In genomic region chr19:10856899-10857298, GRCh38 we compare ENCODE assay signal across 9 cellular contexts. TPM values are rescaled to one million over a fixed set of nuclear protein-coding genes. Genes with fewer than 3 reads are reported as not detected.
DNase-seq lines count a peak whose midpoint lies in the region; ATAC-seq, FAIRE-seq and TF ChIP-seq lines count a peak whose summit lies in the region.
"Not testable (repeated sequence)": the region's sequence is repeated elsewhere in the genome, so short reads cannot be mapped to it uniquely, and the experiment has no call there.
"Had no signal": no experiment of that assay in that cellular context is flagged by ENCODE, and none has a peak within 500 bp of the region (broad histone marks: within the 10 kb centered on the region; RNA-seq: fewer than 3 reads in every experiment).

No MANE protein-coding gene starts in this region.

- H3K4me1 ChIP-seq in HEK293 (ENCODE audit: control insufficient read depth, insufficient read depth, low read length); K562 (replicated peaks in 1 of 2; ENCODE audit: control insufficient read depth in 2 of 2, insufficient read depth in 2 of 2, low read length in 2 of 2): not testable (repeated sequence)
- peaks cover 35% of the 10 kb centered on the region for H3K4me1 ChIP-seq in HepG2 (ENCODE audit: insufficient read depth, low read length)

- H3K79me2 ChIP-seq in K562 (ENCODE audit: control insufficient read depth, insufficient read depth, low read length); HepG2 (ENCODE audit: insufficient read depth, low read length): not testable (repeated sequence)

- H3K9me3 ChIP-seq in HEK293 (ENCODE audit: control insufficient read depth, insufficient read depth, low read depth, low read length); K562 (replicated peaks; ENCODE audit: control insufficient read depth, insufficient read depth, low read depth, low read length); HepG2 (ENCODE audit: low read length): not testable (repeated sequence)

- not testable (repeated sequence) for TF ChIP-seq EP300 in K562 (IDR thresholded peaks at IDR 0.05; ENCODE audit: low read length); HepG2 (IDR thresholded peaks at IDR 0.05; ENCODE audit: low read depth in 2 of 2, low read length in 2 of 2); HepG2 (CRISPR knock-in tag; IDR thresholded peaks at IDR 0.05; ENCODE audit: borderline replicate concordance)

- in situ Hi-C loops in K562 (cut with MboI); HepG2 (cut with HindIII; ENCODE audit: extremely low pct_ligation_motif_present, low pct_unique_long_range_greater_than_20kb): not testable (repeated sequence)

- H3K9me1 ChIP-seq in K562 (ENCODE audit: control insufficient read depth, insufficient read depth, low read length), result not testable (repeated sequence)

- not testable (repeated sequence) for ATAC-seq in WTC11, K562, HepG2

- not testable (repeated sequence) for TF ChIP-seq CTCF in HEK293 (tag by site-specific recombination; IDR thresholded peaks at IDR 0.05); WTC11 (IDR thresholded peaks at IDR 0.05); K562 (IDR thresholded peaks at IDR 0.05 in 2 of 3, conservative IDR thresholded peaks at IDR 0.05 in 1 of 3; ENCODE audit: insufficient read depth in 2 of 3, low read depth in 1 of 3, low read length in 3 of 3); HepG2 (CRISPR knock-in tag; IDR thresholded peaks at IDR 0.05)

- not testable (repeated sequence) for H3K36me3 ChIP-seq in HEK293 (ENCODE audit: control insufficient read depth in 2 of 2, insufficient read depth in 1 of 2, low read length in 2 of 2); K562 (ENCODE audit: control insufficient read depth, insufficient read depth, low read length); HepG2 (replicated peaks in 1 of 2; ENCODE audit: control insufficient read depth in 1 of 2, insufficient read depth in 2 of 2, low read length in 2 of 2)

- H3K4me2 ChIP-seq in K562 (ENCODE audit: insufficient read depth, low read length); HepG2 (ENCODE audit: low read depth, low read length): not testable (repeated sequence)

- WGBS in K562 (ENCODE audit: insufficient coverage, low coverage, missing lambda C conversion rate), result 67% methylated on average over 1 of the region's 1 CpG
- WGBS in HepG2 (ENCODE audit: low lambda C conversion rate), result 45% methylated on average over 1 of the region's 1 CpG

- not testable (repeated sequence) for DNase-seq in WTC11 (ENCODE audit: low spot score); K562 (ENCODE audit: extremely low read depth in 1 of 4, low spot score in 3 of 4); HepG2 (ENCODE audit: low spot score)

- not testable (repeated sequence) for BruUV-seq in K562 (replicated peaks; lab: Mats Ljungman, UMichigan); HepG2 (replicated peaks; lab: Mats Ljungman, UMichigan)

- H3K9me3 Mint-ChIP-seq in WTC11, result not testable (repeated sequence)

- not testable (repeated sequence) for H3K27me3 Mint-ChIP-seq in WTC11 (ENCODE audit: low read depth)

- not testable (repeated sequence) for H3K4me3 ChIP-seq in HEK293 (ENCODE audit: low read depth, low read length); K562; HepG2 (replicated peaks in 1 of 3; ENCODE audit: insufficient read depth in 1 of 3, low read depth in 2 of 3, low read length in 3 of 3)

- H3K36me3 Mint-ChIP-seq in WTC11, result not testable (repeated sequence)

- not testable (repeated sequence) for H3K4me1 Mint-ChIP-seq in WTC11

- TF ChIP-seq RAD21 in K562 (CRISPR knock-in tag; conservative IDR thresholded peaks at IDR 0.05 in 1 of 2, IDR thresholded peaks at IDR 0.05 in 1 of 2); HepG2 (CRISPR knock-in tag; IDR thresholded peaks at IDR 0.05): not testable (repeated sequence)

- H3K27me3 ChIP-seq in K562 (ENCODE audit: control insufficient read depth in 2 of 2, insufficient read depth in 2 of 2, low read length in 2 of 2); HepG2 (ENCODE audit: control insufficient read depth in 1 of 2, insufficient read depth in 2 of 2, low read length in 2 of 2): not testable (repeated sequence)

- not testable (repeated sequence) for FAIRE-seq in K562 (lab: Jason Lieb, UNC); HepG2 (lab: Jason Lieb, UNC)

- not testable (repeated sequence) for H2AFZ ChIP-seq in K562 (ENCODE audit: low read depth, low read length); HepG2 (ENCODE audit: low read length)

- not testable (repeated sequence) for TF ChIP-seq POLR2A in K562 (conservative IDR thresholded peaks at IDR 0.05); HepG2 (IDR thresholded peaks at IDR 0.05; ENCODE audit: insufficient read depth in 1 of 2, low read depth in 2 of 2, low read length in 2 of 2)

- H3K27ac ChIP-seq in HEK293 (ENCODE audit: extremely low read depth, low read depth, low read length); K562 (ENCODE audit: extremely low read depth, low read depth, low read length); HepG2 (ENCODE audit: extremely low read length, insufficient read depth, low read length): not testable (repeated sequence)

- not testable (repeated sequence) for H3K4me3 Mint-ChIP-seq in WTC11

- intact Hi-C loops in K562 (cut with micrococcal nuclease); HepG2 (cut with micrococcal nuclease; ENCODE audit: unreplicated experiment): not testable (repeated sequence)

- POLR2A ChIA-PET in HEK293 (lab: Yijun Ruan, JAX), result interaction anchor here (0.6 to 1.2 kb wide), 2 partner anchors 21 to 1213 kb away, joined by 3 read pairs; partner anchors contain the start of gene TMED1
- POLR2A ChIA-PET in WTC11 (lab: Charles Lee); HepG2 (lab: Yijun Ruan, JAX): not testable (repeated sequence)
- POLR2A ChIA-PET in K562 (lab: Yijun Ruan, JAX), result interaction anchor here (0.9 kb wide), 1 partner anchor 21 kb away, joined by 3 read pairs; the partner anchor contains the start of gene TMED1

- not testable (repeated sequence) for H3K9ac ChIP-seq in K562 (ENCODE audit: insufficient read depth in 1 of 2, low read depth in 2 of 2, low read length in 2 of 2); HepG2 (ENCODE audit: insufficient read depth, low read depth, low read length)

- H4K20me1 ChIP-seq in K562 (replicated peaks; ENCODE audit: control insufficient read depth, insufficient read depth, low read length); HepG2 (ENCODE audit: insufficient read depth, low read length): not testable (repeated sequence)

- CTCF ChIA-PET in HEK293 (lab: Yijun Ruan, JAX) (interaction anchor here (0.6 to 2.1 kb wide), 3 partner anchors 9 to 161 kb away, joined by 3 to 11 read pairs (median 3); no protein-coding TSS in a partner anchor), WTC11 (lab: Charles Lee) (interaction anchor here (0.6 to 6.2 kb wide), 6 partner anchors 7 to 140 kb away, joined by 3 to 135 read pairs (median 30); partner anchors contain the start of genes C19orf38, DNM2 and TMED1)
- CTCF ChIA-PET in K562 (lab: Yijun Ruan, JAX; ENCODE audit: low intra/inter-chr PET ratio); HepG2 (lab: Yijun Ruan, JAX; ENCODE audit: low intra/inter-chr PET ratio, low total read pairs): not testable (repeated sequence)

- H3K27ac Mint-ChIP-seq in WTC11, result not testable (repeated sequence)

RNA-seq across cellular contexts. Expression of gene C19orf38, which starts 8.7 kb away (rescaled TPM):
- total RNA-seq in WTC11 (2021) (0.23 TPM in 1 of 3 replicates, not detected in the others), K562 (2014; rRNA removed) (0.16 TPM in 1 of 2 replicates, not detected in the other), K562 (2014; rRNA removed; fragmentation: Illumina TruSeq; extraction: Trizol) (not detected in 2 replicates), K562 (2015; rRNA removed; fragmentation: Illumina TruSeq; extraction: Trizol) (not detected in 2 replicates), K562 (2021) (0.18 and 0.29 TPM in 2 replicates), HepG2 (2016; rRNA removed; fragmentation: Illumina TruSeq; extraction: Trizol) (not detected in 2 replicates)
- 0.83 TPM in 1 of 2 replicates, not detected in the other for total RNA-seq in K562 (2011; cell fraction: chromatin; rRNA removed; ENCODE audit: low replicate concordance)
- 0.50 TPM in 1 of 2 replicates, not detected in the other for total RNA-seq in K562 (2011; cell fraction: nucleolus; rRNA removed)
- not detected in 2 replicates for total RNA-seq in K562 (2011; cell fraction: nucleoplasm; rRNA removed)
- polyA plus RNA-seq in K562 (2011; rRNA removed) (0.14 and 0.31 TPM in 2 replicates), K562 (2014; fragmentation: Illumina TruSeq; extraction: Trizol) (not detected in 2 replicates), K562 (2014; fragmentation: Nextera tagmentation; extraction: Ambion mirVana) (not detected), K562 (2014; rRNA removed) (0.53 TPM in 1 of 2 replicates, not detected in the other), HepG2 (2011; rRNA removed) (0.10 and 0.11 TPM in 2 replicates)
- polyA plus RNA-seq in K562 (2011; cell fraction: cytosol; rRNA removed), result 0.19 and 0.22 TPM in 2 replicates
- 0.10 and 0.34 TPM in 2 replicates for polyA plus RNA-seq in K562 (2011; cell fraction: nucleus; rRNA removed)
- polyA plus RNA-seq in K562 (2012), result 0.27 and 0.40 TPM in 2 replicates
- not detected in 2 replicates for polyA minus RNA-seq in K562 (2011; rRNA and poly(A)+ RNA removed)
- polyA minus RNA-seq in K562 (2011; cell fraction: cytosol; rRNA and poly(A)+ RNA removed), result not detected in 2 replicates
- polyA minus RNA-seq in K562 (2011; cell fraction: nucleus; rRNA and poly(A)+ RNA removed), result 0.27 and 0.56 TPM in 2 replicates
- not detected in 2 replicates for total RNA-seq in HepG2 (2016; cell fraction: cytosol; rRNA removed; fragmentation: Illumina TruSeq; extraction: Trizol; ENCODE audit: low read depth)
- total RNA-seq in HepG2 (2016; cell fraction: insoluble cytoplasmic fraction; rRNA removed; fragmentation: Illumina TruSeq; extraction: Trizol), result not detected in 2 replicates
- total RNA-seq in HepG2 (2016; cell fraction: membrane; rRNA removed; fragmentation: Illumina TruSeq; extraction: Trizol), result 0.37 TPM in 1 of 2 replicates, not detected in the other
- total RNA-seq in HepG2 (2016; cell fraction: nucleus; rRNA removed; fragmentation: Illumina TruSeq; extraction: Trizol), result not detected in 2 replicates
- polyA plus RNA-seq in HepG2 (2011; cell fraction: cytosol; rRNA removed), result 0.09 TPM in 1 of 2 replicates, not detected in the other
- polyA plus RNA-seq in HepG2 (2011; cell fraction: nucleus; rRNA removed), result not detected in 2 replicates
- polyA plus RNA-seq in HepG2 (2012), result 0.12 TPM in 1 of 2 replicates, not detected in the other
- polyA plus RNA-seq in HepG2 (2016; cell fraction: cytosol; fragmentation: Illumina TruSeq; extraction: Trizol; ENCODE audit: low read depth), result not detected in 2 replicates
- not detected in 2 replicates for polyA plus RNA-seq in HepG2 (2016; cell fraction: insoluble cytoplasmic fraction; fragmentation: Illumina TruSeq; extraction: Trizol; ENCODE audit: low read depth)
- polyA plus RNA-seq in HepG2 (2016; cell fraction: membrane; fragmentation: Illumina TruSeq; extraction: Trizol; ENCODE audit: low read depth), result 0.14 TPM in 1 of 2 replicates, not detected in the other
- polyA plus RNA-seq in HepG2 (2016; cell fraction: nucleus; fragmentation: Illumina TruSeq; extraction: Trizol; ENCODE audit: insufficient read depth, low read depth), result not detected in 2 replicates
- polyA minus RNA-seq in HepG2 (2011; rRNA and poly(A)+ RNA removed; ENCODE audit: low replicate concordance), result 0.49 TPM in 1 of 2 replicates, not detected in the other
- not detected in 2 replicates for polyA minus RNA-seq in HepG2 (2011; cell fraction: cytosol; rRNA and poly(A)+ RNA removed)
- polyA minus RNA-seq in HepG2 (2011; cell fraction: nucleus; rRNA and poly(A)+ RNA removed), result not detected in 2 replicates
- total RNA-seq: A673; Calu3; CD8-positive, alpha-beta T cell; Daoy had no signal
- polyA plus RNA-seq: CD8-positive, alpha-beta memory T cell had no signal

RNA-seq across cellular contexts. Expression of gene CARM1, which starts 14.5 kb away (rescaled TPM):
- total RNA-seq in WTC11 (2021) (125 to 126 TPM (median 126 TPM) in 3 replicates), K562 (2014; rRNA removed) (31.9 and 41.8 TPM in 2 replicates), K562 (2014; rRNA removed; fragmentation: Illumina TruSeq; extraction: Trizol) (14.1 and 18.6 TPM in 2 replicates), K562 (2015; rRNA removed; fragmentation: Illumina TruSeq; extraction: Trizol) (25.2 and 27.1 TPM in 2 replicates), K562 (2021) (86.0 and 86.3 TPM in 2 replicates), HepG2 (2016; rRNA removed; fragmentation: Illumina TruSeq; extraction: Trizol) (21.9 and 27.6 TPM in 2 replicates)
- total RNA-seq in K562 (2011; cell fraction: chromatin; rRNA removed; ENCODE audit: low replicate concordance), result 50.4 and 92.7 TPM in 2 replicates
- 57.5 and 60.4 TPM in 2 replicates for total RNA-seq in K562 (2011; cell fraction: nucleolus; rRNA removed)
- total RNA-seq in K562 (2011; cell fraction: nucleoplasm; rRNA removed), result 52.4 and 52.6 TPM in 2 replicates
- polyA plus RNA-seq in K562 (2011; rRNA removed) (29.7 and 54.8 TPM in 2 replicates), K562 (2014; fragmentation: Illumina TruSeq; extraction: Trizol) (59.8 and 73.9 TPM in 2 replicates), K562 (2014; fragmentation: Nextera tagmentation; extraction: Ambion mirVana) (under 1 TPM; 0.36 to 0.65 TPM), K562 (2014; rRNA removed) (49.1 and 56.5 TPM in 2 replicates), HepG2 (2011; rRNA removed) (53.0 and 55.8 TPM in 2 replicates)
- polyA plus RNA-seq in K562 (2011; cell fraction: cytosol; rRNA removed), result 39.1 and 73.7 TPM in 2 replicates
- polyA plus RNA-seq in K562 (2011; cell fraction: nucleus; rRNA removed), result 61.7 and 77.2 TPM in 2 replicates
- polyA plus RNA-seq in K562 (2012), result 54.2 and 71.7 TPM in 2 replicates
- 20.6 and 23.7 TPM in 2 replicates for polyA minus RNA-seq in K562 (2011; rRNA and poly(A)+ RNA removed)
- polyA minus RNA-seq in K562 (2011; cell fraction: cytosol; rRNA and poly(A)+ RNA removed), result 32.6 and 45.6 TPM in 2 replicates
- polyA minus RNA-seq in K562 (2011; cell fraction: nucleus; rRNA and poly(A)+ RNA removed), result 13.1 and 18.4 TPM in 2 replicates
- 8.8 and 9.4 TPM in 2 replicates for total RNA-seq in HepG2 (2016; cell fraction: cytosol; rRNA removed; fragmentation: Illumina TruSeq; extraction: Trizol; ENCODE audit: low read depth)
- 18.6 and 27.9 TPM in 2 replicates for total RNA-seq in HepG2 (2016; cell fraction: insoluble cytoplasmic fraction; rRNA removed; fragmentation: Illumina TruSeq; extraction: Trizol)
- 21.1 and 24.7 TPM in 2 replicates for total RNA-seq in HepG2 (2016; cell fraction: membrane; rRNA removed; fragmentation: Illumina TruSeq; extraction: Trizol)
- 16.8 and 18.1 TPM in 2 replicates for total RNA-seq in HepG2 (2016; cell fraction: nucleus; rRNA removed; fragmentation: Illumina TruSeq; extraction: Trizol)
- 27.6 and 51.7 TPM in 2 replicates for polyA plus RNA-seq in HepG2 (2011; cell fraction: cytosol; rRNA removed)
- polyA plus RNA-seq in HepG2 (2011; cell fraction: nucleus; rRNA removed), result 83.1 and 120 TPM in 2 replicates
- 33.4 and 44.2 TPM in 2 replicates for polyA plus RNA-seq in HepG2 (2012)
- 12.8 and 12.9 TPM in 2 replicates for polyA plus RNA-seq in HepG2 (2016; cell fraction: cytosol; fragmentation: Illumina TruSeq; extraction: Trizol; ENCODE audit: low read depth)
- 41.9 and 59.7 TPM in 2 replicates for polyA plus RNA-seq in HepG2 (2016; cell fraction: insoluble cytoplasmic fraction; fragmentation: Illumina TruSeq; extraction: Trizol; ENCODE audit: low read depth)
- 29.0 and 31.4 TPM in 2 replicates for polyA plus RNA-seq in HepG2 (2016; cell fraction: membrane; fragmentation: Illumina TruSeq; extraction: Trizol; ENCODE audit: low read depth)
- 54.5 and 65.3 TPM in 2 replicates for polyA plus RNA-seq in HepG2 (2016; cell fraction: nucleus; fragmentation: Illumina TruSeq; extraction: Trizol; ENCODE audit: insufficient read depth, low read depth)
- 34.3 and 76.6 TPM in 2 replicates for polyA minus RNA-seq in HepG2 (2011; rRNA and poly(A)+ RNA removed; ENCODE audit: low replicate concordance)
- 18.8 and 19.0 TPM in 2 replicates for polyA minus RNA-seq in HepG2 (2011; cell fraction: cytosol; rRNA and poly(A)+ RNA removed)
- polyA minus RNA-seq in HepG2 (2011; cell fraction: nucleus; rRNA and poly(A)+ RNA removed), result 16.2 and 20.0 TPM in 2 replicates

RNA-seq across cellular contexts. Expression of gene TMED1, which starts 20.9 kb away (rescaled TPM):
- 28.5 to 40.9 TPM (median 40.6 TPM) in 3 replicates for total RNA-seq in WTC11 (2021)
- 12.5 and 36.8 TPM in 2 replicates for total RNA-seq in K562 (2011; cell fraction: chromatin; rRNA removed; ENCODE audit: low replicate concordance)
- total RNA-seq in K562 (2011; cell fraction: nucleolus; rRNA removed), result 63.2 and 77.4 TPM in 2 replicates
- total RNA-seq in K562 (2011; cell fraction: nucleoplasm; rRNA removed), result 32.4 and 49.3 TPM in 2 replicates
- total RNA-seq in K562 (2014; rRNA removed), result 28.1 and 34.4 TPM in 2 replicates
- 7.4 and 8.0 TPM in 2 replicates for total RNA-seq in K562 (2014; rRNA removed; fragmentation: Illumina TruSeq; extraction: Trizol)
- 22.7 and 23.5 TPM in 2 replicates for total RNA-seq in K562 (2015; rRNA removed; fragmentation: Illumina TruSeq; extraction: Trizol)
- total RNA-seq in K562 (2021), result 25.5 and 28.2 TPM in 2 replicates
- 26.1 and 27.9 TPM in 2 replicates for polyA plus RNA-seq in K562 (2011; rRNA removed)
- 33.2 and 47.1 TPM in 2 replicates for polyA plus RNA-seq in K562 (2011; cell fraction: cytosol; rRNA removed)
- 10.9 and 12.8 TPM in 2 replicates for polyA plus RNA-seq in K562 (2011; cell fraction: nucleus; rRNA removed)
- polyA plus RNA-seq in K562 (2012), result 28.9 and 42.7 TPM in 2 replicates
- polyA plus RNA-seq in K562 (2014; fragmentation: Illumina TruSeq; extraction: Trizol), result 9.6 and 18.6 TPM in 2 replicates
- polyA plus RNA-seq in K562 (2014; fragmentation: Nextera tagmentation; extraction: Ambion mirVana), result 1 to 10 TPM in 1 of 2 experiments, under 1 TPM in 1; 0.86 to 5.9 TPM
- polyA plus RNA-seq in K562 (2014; rRNA removed), result 29.3 and 30.2 TPM in 2 replicates
- 11.8 and 20.7 TPM in 2 replicates for polyA minus RNA-seq in K562 (2011; rRNA and poly(A)+ RNA removed)
- 14.7 and 14.8 TPM in 2 replicates for polyA minus RNA-seq in K562 (2011; cell fraction: cytosol; rRNA and poly(A)+ RNA removed)
- 4.3 and 6.6 TPM in 2 replicates for polyA minus RNA-seq in K562 (2011; cell fraction: nucleus; rRNA and poly(A)+ RNA removed)
- total RNA-seq in HepG2 (2016; rRNA removed; fragmentation: Illumina TruSeq; extraction: Trizol), result 26.4 and 51.8 TPM in 2 replicates
- 16.7 and 20.2 TPM in 2 replicates for total RNA-seq in HepG2 (2016; cell fraction: cytosol; rRNA removed; fragmentation: Illumina TruSeq; extraction: Trizol; ENCODE audit: low read depth)
- total RNA-seq in HepG2 (2016; cell fraction: insoluble cytoplasmic fraction; rRNA removed; fragmentation: Illumina TruSeq; extraction: Trizol), result 27.5 and 55.8 TPM in 2 replicates
- total RNA-seq in HepG2 (2016; cell fraction: membrane; rRNA removed; fragmentation: Illumina TruSeq; extraction: Trizol), result 28.1 and 29.2 TPM in 2 replicates
- 33.0 and 36.4 TPM in 2 replicates for total RNA-seq in HepG2 (2016; cell fraction: nucleus; rRNA removed; fragmentation: Illumina TruSeq; extraction: Trizol)
- polyA plus RNA-seq in HepG2 (2011; rRNA removed), result 48.3 and 59.9 TPM in 2 replicates
- 79.8 and 90.0 TPM in 2 replicates for polyA plus RNA-seq in HepG2 (2011; cell fraction: cytosol; rRNA removed)
- polyA plus RNA-seq in HepG2 (2011; cell fraction: nucleus; rRNA removed), result 24.7 and 26.9 TPM in 2 replicates
- 25.8 and 36.4 TPM in 2 replicates for polyA plus RNA-seq in HepG2 (2012)
- polyA plus RNA-seq in HepG2 (2016; cell fraction: cytosol; fragmentation: Illumina TruSeq; extraction: Trizol; ENCODE audit: low read depth), result 15.9 and 17.5 TPM in 2 replicates
- 22.0 and 23.3 TPM in 2 replicates for polyA plus RNA-seq in HepG2 (2016; cell fraction: insoluble cytoplasmic fraction; fragmentation: Illumina TruSeq; extraction: Trizol; ENCODE audit: low read depth)
- 17.1 and 19.3 TPM in 2 replicates for polyA plus RNA-seq in HepG2 (2016; cell fraction: membrane; fragmentation: Illumina TruSeq; extraction: Trizol; ENCODE audit: low read depth)
- 53.0 and 55.2 TPM in 2 replicates for polyA plus RNA-seq in HepG2 (2016; cell fraction: nucleus; fragmentation: Illumina TruSeq; extraction: Trizol; ENCODE audit: insufficient read depth, low read depth)
- polyA minus RNA-seq in HepG2 (2011; rRNA and poly(A)+ RNA removed; ENCODE audit: low replicate concordance), result 28.9 and 40.3 TPM in 2 replicates
- polyA minus RNA-seq in HepG2 (2011; cell fraction: cytosol; rRNA and poly(A)+ RNA removed), result 17.3 and 19.4 TPM in 2 replicates
- polyA minus RNA-seq in HepG2 (2011; cell fraction: nucleus; rRNA and poly(A)+ RNA removed), result 7.7 and 10.1 TPM in 2 replicates
